In the genomic region with DNA sequence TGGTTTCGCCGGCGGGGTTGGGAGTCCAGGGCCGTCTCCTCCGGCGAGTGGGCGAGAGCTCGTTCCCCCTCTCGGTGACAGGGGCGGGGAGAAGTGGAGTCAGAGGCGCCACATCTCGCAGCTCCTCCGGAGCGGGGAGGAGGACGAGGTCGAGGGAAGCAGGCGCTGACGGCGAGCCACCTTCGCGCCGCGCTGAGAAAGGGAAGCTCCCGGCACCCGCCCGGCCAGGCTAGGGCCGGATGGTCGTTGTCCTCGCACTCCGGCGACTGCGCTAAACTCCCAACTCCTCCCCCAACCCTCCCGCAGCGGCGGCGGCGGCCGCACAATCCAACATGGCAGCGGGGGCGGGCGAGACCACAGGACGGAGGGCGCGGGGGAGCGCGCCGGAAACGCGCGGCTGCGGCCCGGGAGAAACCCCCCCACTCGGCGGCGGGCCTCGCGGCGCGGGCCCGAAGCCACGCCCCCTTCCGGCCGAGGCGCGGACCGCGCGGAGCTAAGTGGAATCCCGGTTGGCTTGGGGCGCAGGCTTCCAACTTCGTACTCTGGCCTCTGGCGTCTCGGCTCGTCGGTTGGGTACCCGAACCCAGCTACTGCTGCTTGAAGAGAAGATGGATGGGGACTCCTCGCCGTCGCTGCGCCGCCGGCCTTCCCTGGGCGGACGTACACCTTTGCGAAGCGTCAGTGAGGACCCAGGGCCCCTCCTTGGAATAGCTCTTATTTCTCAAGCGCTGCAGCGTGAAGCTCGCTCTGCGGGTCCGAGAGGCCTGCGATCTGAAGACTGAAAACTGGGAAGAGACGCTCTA, we compare ENCODE assay signal across 8 cellular contexts.
A peak's percentile ranks its signal among the peaks of the same experiment; 100 is the strongest.
DNase-seq lines count a peak whose midpoint lies in the region; ATAC-seq lines count a peak whose summit lies in the region.

WASL (minus strand) TSS at position 270 of the 803 bp plus-strand sequence; CDS start at position 1, 269 bp downstream.

- peak; percentile 96 for DNase-seq in AG08396 (ENCODE audit: low spot score)
- peak; percentile 97 for DNase-seq in NCI-H2227 (lab: John Stamatoyannopoulos, UW; ENCODE audit: unreplicated experiment)
- DNase-seq in cerebellar cortex (ENCODE audit: low spot score) = peak; percentile 87
- DNase-seq in islet precursor cell = peak; percentile 96
- peak; percentile 86 for DNase-seq in stimulated activated CD4-positive, alpha-beta T cell treated with anti-CD3 and anti-CD28 coated beads, Interleukin-12 subunit alpha, Interleukin-12 subunit beta, amount 100 ng/mL, for 4 hours

- peak; percentile 73 for ATAC-seq in GM18909 (IDR thresholded peaks at IDR 0.05; ENCODE audit: poor library complexity, unreplicated experiment)
- ATAC-seq in HG03159 (IDR thresholded peaks at IDR 0.05; ENCODE audit: unreplicated experiment) = peak; percentile 67
- peak; percentile 81 for ATAC-seq in activated CD4-positive, CD25-positive, alpha-beta regulatory T cell treated with anti-CD3 and anti-CD28 coated beads, Interleukin-2, amount 50 U/mL, for 24 hours

Comparison
In these comparisons a context has a peak if more than half of its experiments do, and no peak if none do; other contexts are left out.
1. Peak in every context shown above with its lines: DNase-seq and ATAC-seq.